In genomic region chr17:57671546-57672204, GRCh38 we compare ENCODE assay signal across 8 cellular contexts.
DNase-seq lines count a peak whose midpoint lies in the region; ATAC-seq and TF ChIP-seq lines count a peak whose summit lies in the region.

No MANE protein-coding gene starts in this region.

- no peak for DNase-seq in AG04449 (ENCODE audit: low read depth, low spot score)
- peak; percentile 37 for DNase-seq in LoVo (ENCODE audit: low spot score)
- no peak for DNase-seq in RWPE2 (ENCODE audit: low spot score)
- peak; percentile 40 for DNase-seq in activated T-helper 9 cell treated with anti-CD3 and anti-CD28 coated beads, Interleukin-2, amount 50 U/mL, for 16 hours (ENCODE audit: low read depth)
- peak; percentile 64 to 87 for DNase-seq in foreskin fibroblast
- DNase-seq in omental fat pad (ENCODE audit: low spot score), result peak; percentile 41
- peak; percentile 79 for DNase-seq in testis

- H3K9me3 ChIP-seq in RWPE2 (ENCODE audit: severe bottlenecking) (no peaks in the 10 kb centered on the region), testis (no peaks in the 10 kb centered on the region)

- POLR2A ChIA-PET in AG04449 (lab: Yijun Ruan, JAX), result interaction anchor here (1.0 kb wide), 1 partner anchor 429 kb away, joined by 3 read pairs; no protein-coding TSS in a partner anchor

- intact Hi-C loops in testis (cut with DNase I; ENCODE audit: low total_unique reads), result loop anchor here (10.0 kb wide), 1 partner anchor 427 kb away; no protein-coding TSS in a partner anchor

- H3K36me3 ChIP-seq in RWPE2 (ENCODE audit: low read depth) (no peaks in the 10 kb centered on the region), testis (ENCODE audit: low read depth, missing control alignments) (no peaks in the 10 kb centered on the region)

- TF ChIP-seq CTCF in AG04449 (IDR thresholded peaks at IDR 0.05; ENCODE audit: insufficient read depth, low read length, missing control alignments), result peak; percentile 97
- TF ChIP-seq CTCF in RWPE2 (IDR thresholded peaks at IDR 0.05; ENCODE audit: poor library complexity, severe bottlenecking), result peak; percentile 95
- TF ChIP-seq CTCF in foreskin fibroblast (IDR thresholded peaks at IDR 0.05; ENCODE audit: low read depth, low read length), result peak; percentile 99
- TF ChIP-seq CTCF in omental fat pad (IDR thresholded peaks at IDR 0.05), result peak in 1 of 3 donors; percentile 46
- TF ChIP-seq CTCF in testis (IDR thresholded peaks at IDR 0.05), result peak; percentile 70 to 83 (median 82)

- H3K27ac ChIP-seq in RWPE2 (ENCODE audit: poor library complexity, severe bottlenecking), result no peak overlapping the region
- H3K27ac ChIP-seq in testis, result no peak overlapping the region

- WGBS in testis, 2 donors, result 53 to 70% methylated on average over 15 to 16 of the region's 16 CpGs

- no peaks in the 10 kb centered on the region for H3K4me1 ChIP-seq in RWPE2 (ENCODE audit: insufficient read depth, poor library complexity, severe bottlenecking)
- no peaks in the 10 kb centered on the region for H3K4me1 ChIP-seq in testis

- no peaks in the 10 kb centered on the region for H3K27me3 ChIP-seq in RWPE2 (ENCODE audit: insufficient read depth, poor library complexity, severe bottlenecking)
- H3K27me3 ChIP-seq in testis, result no peaks in the 10 kb centered on the region

- CTCF ChIA-PET in AG04449 (lab: Yijun Ruan, JAX), result interaction anchor here (0.6 to 10.8 kb wide), 85 partner anchors 9 to 542 kb away, joined by 3 to 188 read pairs (median 4); partner anchors contain the start of gene CCDC182

- ATAC-seq in GM19025 (IDR thresholded peaks at IDR 0.05; ENCODE audit: low read depth, unreplicated experiment) (peak; percentile 67), RWPE2 (ENCODE audit: low read depth) (peak; percentile 89), omental fat pad (ENCODE audit: low FRiP score) (peak; percentile 81)

- H3K4me3 ChIP-seq in AG04449 (ENCODE audit: low read depth, low read length) (no peak overlapping the region), RWPE2 (ENCODE audit: severe bottlenecking) (no peak overlapping the region), foreskin fibroblast (ENCODE audit: low read depth in 1 of 2, low read length in 2 of 2) (peak overlapping the region in 1 of 2 donors; percentile 22), testis (no peak overlapping the region)

- no peak for TF ChIP-seq POLR2A in testis (IDR thresholded peaks at IDR 0.05)

Comparison
In these comparisons a context has a peak if more than half of its experiments do, and no peak if none do; other contexts are left out.
1. DNase-seq: peak in LoVo (single experiment), activated T-helper 9 cell treated with anti-CD3 and anti-CD28 coated beads, Interleukin-2, amount 50 U/mL, for 16 hours (single experiment), foreskin fibroblast (2 of 2), omental fat pad (single experiment) and testis (single experiment); none in AG04449 (single experiment) and RWPE2 (single experiment).
2. Peak in every context shown above with its lines, with median percentiles within 50 percentile points of each other: ATAC-seq.